ENCODE assay signal across 8 cellular contexts in the genomic region with DNA sequence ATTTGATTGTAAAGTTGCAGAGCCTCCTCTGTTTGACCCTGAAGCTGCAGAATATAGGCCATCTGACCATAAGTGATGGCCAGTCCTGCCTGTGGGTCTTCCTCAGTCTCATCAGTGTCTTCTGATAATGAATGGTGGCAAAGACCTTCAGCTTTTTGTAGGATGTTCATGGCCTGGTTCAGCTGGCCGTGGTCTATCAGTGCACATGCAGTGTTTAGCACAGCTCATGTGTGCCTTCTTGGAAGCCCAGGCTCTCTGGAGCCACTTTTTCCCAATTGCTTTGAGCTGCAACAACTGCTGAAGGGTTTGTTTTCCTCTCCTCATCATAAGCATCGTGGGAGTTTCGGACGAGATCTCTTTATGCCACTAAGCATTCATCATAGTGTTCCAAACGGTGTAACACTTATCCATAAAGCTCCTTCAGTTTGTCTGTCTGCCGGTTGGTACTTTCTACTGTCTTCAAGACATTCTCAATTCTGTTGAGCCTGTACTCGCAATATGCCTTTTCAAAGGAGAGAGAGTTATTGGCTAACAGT.
A peak's percentile ranks its signal among the peaks of the same experiment; 100 is the strongest.
DNase-seq lines count a peak whose midpoint lies in the region; ATAC-seq and TF ChIP-seq lines count a peak whose summit lies in the region.

No MANE protein-coding gene starts in this region.

- H3K4me3 Mint-ChIP-seq in T-cell = peak overlapping the region in 1 of 3 donors; percentile 48

- peaks cover 4% of the 10 kb centered on the region for H3K4me1 ChIP-seq in mucosa of descending colon (ENCODE audit: low read depth)

- peak overlapping the region; percentile 18; the same call in 1 of the 2 replicates for H3K4me3 ChIP-seq in GM08714 (ENCODE audit: low read length)
- H3K4me3 ChIP-seq in mucosa of descending colon = no peak overlapping the region
- H3K4me3 ChIP-seq in MG63 = no peak overlapping the region

- no peaks in the 10 kb centered on the region for H3K9me3 Mint-ChIP-seq in T-cell

- no peaks in the 10 kb centered on the region for H3K27me3 ChIP-seq in MG63

- intact Hi-C loops in mucosa of descending colon (cut with DNase I, micrococcal nuclease) = no loop called here

- no peaks in the 10 kb centered on the region for H3K9me3 ChIP-seq in mucosa of descending colon
- H3K9me3 ChIP-seq in MG63 = no peaks in the 10 kb centered on the region

- POLR2A ChIA-PET in T-cell (lab: Charles Lee) = no interaction called here

- CTCF ChIA-PET in T-cell (lab: Charles Lee) = interaction anchor here (0.6 to 1.1 kb wide), 3 partner anchors 8 to 574 kb away, joined by 3 to 4 read pairs (median 3); no protein-coding TSS in a partner anchor

- peaks cover 16% of the 10 kb centered on the region for H3K36me3 Mint-ChIP-seq in T-cell

- no peaks in the 10 kb centered on the region for H3K27me3 Mint-ChIP-seq in T-cell

- DNase-seq in T-cell (no peak), mucosa of descending colon (no peak), left lobe of liver (ENCODE audit: low spot score) (no peak), UCSD-AML1 (lab: John Stamatoyannopoulos, UW; ENCODE audit: unreplicated experiment) (no peak), ureter (ENCODE audit: low spot score) (no peak), MG63 (no peak)

- H3K27ac Mint-ChIP-seq in T-cell = peak overlapping the region; percentile 79

- peaks cover 33 to 50% (median 39%) of the 10 kb centered on the region in 3 donors for H3K4me1 Mint-ChIP-seq in T-cell

- no peak for TF ChIP-seq CTCF in mucosa of descending colon (IDR thresholded peaks at IDR 0.05)

- peak; percentile 16 for ATAC-seq in GM21529 (IDR thresholded peaks at IDR 0.05; ENCODE audit: unreplicated experiment)
- ATAC-seq in T-cell (replicated peaks in 1 of 4) = peak in 3 of 4 experiments; percentile 27 to 38 (median 32)
- peak; percentile 3 for ATAC-seq in mucosa of descending colon
- no peak for ATAC-seq in left lobe of liver

- no peaks in the 10 kb centered on the region for H3K36me3 ChIP-seq in mucosa of descending colon (ENCODE audit: low read depth)
- no peaks in the 10 kb centered on the region for H3K36me3 ChIP-seq in MG63
